11 cellular contexts compared by ENCODE assay signal in genomic region chr14:24203249-24203886, GRCh38. TPM values are rescaled to one million over a fixed set of nuclear protein-coding genes. Genes with fewer than 3 reads are reported as not detected.
DNase-seq lines count a peak whose midpoint lies in the region; ATAC-seq, FAIRE-seq and TF ChIP-seq lines count a peak whose summit lies in the region.
"Not testable (repeated sequence)": the region's sequence is repeated elsewhere in the genome, so short reads cannot be mapped to it uniquely, and the experiment has no call there.
"Had no signal": no experiment of that assay in that cellular context is flagged by ENCODE, and none has a peak within 500 bp of the region (broad histone marks: within the 10 kb centered on the region; RNA-seq: fewer than 3 reads in every experiment).

No MANE protein-coding gene starts in this region.

- not testable (repeated sequence) for H3K9me3 ChIP-seq in H9 (ENCODE audit: control insufficient read depth, low read depth, low read length); T-helper 17 cell (ENCODE audit: control insufficient read depth, low read length, poor library complexity, severe bottlenecking); HepG2 (ENCODE audit: low read length)

- not testable (repeated sequence) for H3K79me1 ChIP-seq in H9 (ENCODE audit: insufficient read depth, low read depth, low read length, poor library complexity, severe bottlenecking)

- not testable (repeated sequence) for H4K20me1 ChIP-seq in H9 (ENCODE audit: control insufficient read depth, insufficient read depth, insufficient read length); HepG2 (ENCODE audit: insufficient read depth, low read length)

- H3K4me3 Mint-ChIP-seq in H9 (peak overlapping the region; percentile 28 to 52; a peak in 3 of 5 replicates), T-helper 17 cell (peak overlapping the region; percentile 37), endothelial cell (ENCODE audit: unreplicated experiment) (peak overlapping the region; percentile 16)
- not testable (repeated sequence) for H3K4me3 Mint-ChIP-seq in activated T-helper 1 cell treated with anti-CD3 and anti-CD28 coated beads, Interleukin-12 subunit alpha, Interleukin-12 subunit beta, Interleukin-2, Interleukin-4 antibody, amounts not matched to agents 30 ng/mL and 10 ng/mL and 1 ng/mL, durations not matched to agents 14 hours and 24 hours and 36 hours; central memory CD8-positive, alpha-beta T cell

- H3K23me2 ChIP-seq in H9 (ENCODE audit: insufficient read length, low read depth, low read length, poor library complexity, severe bottlenecking): not testable (repeated sequence)

- not testable (repeated sequence) for H3K4ac ChIP-seq in H9 (ENCODE audit: low read depth, low read length)

- not testable (repeated sequence) for H3T11ph ChIP-seq in H9 (ENCODE audit: low read length)

- peak overlapping the region; percentile 3 for H4K91ac ChIP-seq in H9 (ENCODE audit: insufficient read length, low read depth, low read length)

- H2AFZ ChIP-seq in H9 (ENCODE audit: low read length); HepG2 (ENCODE audit: low read length): not testable (repeated sequence)

- TF ChIP-seq RAD21 in HepG2 (CRISPR knock-in tag; IDR thresholded peaks at IDR 0.05): not testable (repeated sequence)

- H3K56ac ChIP-seq in H9 (ENCODE audit: insufficient read length, low read depth, low read length): not testable (repeated sequence)

- in situ Hi-C loops in HepG2 (cut with HindIII; ENCODE audit: extremely low pct_ligation_motif_present, low pct_unique_long_range_greater_than_20kb): not testable (repeated sequence)

- not testable (repeated sequence) for DNase-seq in H9; T-helper 17 cell; activated T-helper 1 cell treated with anti-CD3 and anti-CD28 coated beads, Interleukin-12 subunit alpha, Interleukin-12 subunit beta, Interleukin-2, Interleukin-4 antibody, amounts not matched to agents 30 ng/mL and 10 ng/mL and 1 ng/mL, durations not matched to agents 14 hours and 24 hours and 36 hours (ENCODE audit: low spot score); central memory CD8-positive, alpha-beta T cell (ENCODE audit: low spot score in 2 of 2); endothelial cell (ENCODE audit: low spot score); HepG2 (ENCODE audit: low spot score)

- H3K9me3 Mint-ChIP-seq in H9: peaks cover 8 to 15% of the 10 kb centered on the region in 2 experiments
- H3K9me3 Mint-ChIP-seq in activated T-helper 1 cell treated with anti-CD3 and anti-CD28 coated beads, Interleukin-12 subunit alpha, Interleukin-12 subunit beta, Interleukin-2, Interleukin-4 antibody, amounts not matched to agents 30 ng/mL and 10 ng/mL and 1 ng/mL, durations not matched to agents 14 hours and 24 hours and 36 hours; central memory CD8-positive, alpha-beta T cell; endothelial cell (ENCODE audit: unreplicated experiment): not testable (repeated sequence)

- not testable (repeated sequence) for H3K23ac ChIP-seq in H9 (ENCODE audit: insufficient read length, low read depth, low read length)

- H3K36me3 Mint-ChIP-seq in H9 (ENCODE audit: insufficient read depth in 1 of 3, low read depth in 3 of 3) (peaks cover 51 to 88% (median 81%) of the 10 kb centered on the region in 3 experiments), T-helper 17 cell (ENCODE audit: low read depth) (peaks cover 14% of the 10 kb centered on the region), endothelial cell (ENCODE audit: low read depth, unreplicated experiment) (peaks cover 50% of the 10 kb centered on the region)
- peaks cover 63% of the 10 kb centered on the region for H3K36me3 Mint-ChIP-seq in activated T-helper 1 cell treated with anti-CD3 and anti-CD28 coated beads, Interleukin-12 subunit alpha, Interleukin-12 subunit beta, Interleukin-2, Interleukin-4 antibody, amounts not matched to agents 30 ng/mL and 10 ng/mL and 1 ng/mL, durations not matched to agents 14 hours and 24 hours and 36 hours (ENCODE audit: low read depth)
- H3K36me3 Mint-ChIP-seq in central memory CD8-positive, alpha-beta T cell (ENCODE audit: insufficient read depth): peaks cover 34% of the 10 kb centered on the region

- peak overlapping the region; percentile 89 for H3K27ac ChIP-seq in H9 (ENCODE audit: insufficient read length, low read depth, low read length)
- H3K27ac ChIP-seq in HepG2 (ENCODE audit: extremely low read length, insufficient read depth, low read length): not testable (repeated sequence)

- CTCF ChIA-PET in HepG2 (lab: Yijun Ruan, JAX; ENCODE audit: low intra/inter-chr PET ratio, low total read pairs): not testable (repeated sequence)

- TF ChIP-seq EP300 in HepG2 (IDR thresholded peaks at IDR 0.05; ENCODE audit: low read depth in 2 of 2, low read length in 2 of 2); HepG2 (CRISPR knock-in tag; IDR thresholded peaks at IDR 0.05; ENCODE audit: borderline replicate concordance): not testable (repeated sequence)

- ATAC-seq in T-helper 17 cell; central memory CD8-positive, alpha-beta T cell (replicated peaks; ENCODE audit: extremely low read depth, poor library complexity, severe bottlenecking); HepG2: not testable (repeated sequence)

- not testable (repeated sequence) for H4K5ac ChIP-seq in H9 (ENCODE audit: insufficient read length, low read depth, low read length)

- H3K27me3 ChIP-seq in H9 (ENCODE audit: insufficient read depth, low read length); HepG2 (ENCODE audit: control insufficient read depth in 1 of 2, insufficient read depth in 2 of 2, low read length in 2 of 2): not testable (repeated sequence)

- H2BK120ac ChIP-seq in H9 (ENCODE audit: low read depth, low read length, poor library complexity, severe bottlenecking): not testable (repeated sequence)

- POLR2A ChIA-PET in HepG2 (lab: Yijun Ruan, JAX): interaction anchor here (0.7 to 2.9 kb wide), 10 partner anchors 8 to 277 kb away, joined by 3 to 23 read pairs (median 4); partner anchors contain the start of genes CHMP4A, DCAF11, EMC9 and IPO4

- not testable (repeated sequence) for H2BK12ac ChIP-seq in H9 (ENCODE audit: insufficient read length, low read depth, low read length)

- H2BK15ac ChIP-seq in H9 (ENCODE audit: low read depth, low read length): not testable (repeated sequence)

- intact Hi-C loops in activated T-helper 1 cell treated with anti-CD3 and anti-CD28 coated beads, Interleukin-12 subunit alpha, Interleukin-12 subunit beta, Interleukin-2, Interleukin-4 antibody, amounts not matched to agents 30 ng/mL and 10 ng/mL and 1 ng/mL, durations not matched to agents 14 hours and 24 hours and 36 hours (cut with micrococcal nuclease); HepG2 (cut with micrococcal nuclease; ENCODE audit: unreplicated experiment): not testable (repeated sequence)

- not testable (repeated sequence) for H2BK5ac ChIP-seq in H9 (ENCODE audit: insufficient read length, low read length)

- H3K4me1 ChIP-seq in H9 (ENCODE audit: insufficient read depth, low read length); HepG2 (ENCODE audit: insufficient read depth, low read length): not testable (repeated sequence)

- H3K4me3 ChIP-seq in HepG2 (replicated peaks in 1 of 3; ENCODE audit: insufficient read depth in 1 of 3, low read depth in 2 of 3, low read length in 3 of 3): not testable (repeated sequence)

- H4K8ac ChIP-seq in H9 (replicated peaks; ENCODE audit: insufficient read length, low read depth, low read length): not testable (repeated sequence)

- peaks cover 29 to 36% of the 10 kb centered on the region in 2 experiments; a peak in 4 of 5 replicates for H3K36me3 ChIP-seq in HepG2 (replicated peaks in 1 of 2; ENCODE audit: control insufficient read depth in 1 of 2, insufficient read depth in 2 of 2, low read length in 2 of 2)

- WGBS in H9 (ENCODE audit: extremely low coverage, insufficient read length, low lambda C conversion rate): no CpG with 5 or more reads among the region's 16 CpGs
- 98% methylated on average over 16 of the region's 16 CpGs for WGBS in HepG2 (ENCODE audit: low lambda C conversion rate)

- not testable (repeated sequence) for H3K9ac ChIP-seq in H9 (ENCODE audit: extremely low read depth, insufficient read length, low read length); HepG2 (ENCODE audit: insufficient read depth, low read depth, low read length)

- H3K18ac ChIP-seq in H9 (ENCODE audit: insufficient read length, low read depth, low read length): not testable (repeated sequence)

- H2AK5ac ChIP-seq in H9 (ENCODE audit: insufficient read length, low read length): not testable (repeated sequence)

- not testable (repeated sequence) for H3K27me3 Mint-ChIP-seq in H9 (ENCODE audit: low read depth); T-helper 17 cell; activated T-helper 1 cell treated with anti-CD3 and anti-CD28 coated beads, Interleukin-12 subunit alpha, Interleukin-12 subunit beta, Interleukin-2, Interleukin-4 antibody, amounts not matched to agents 30 ng/mL and 10 ng/mL and 1 ng/mL, durations not matched to agents 14 hours and 24 hours and 36 hours (ENCODE audit: insufficient read depth); central memory CD8-positive, alpha-beta T cell; endothelial cell (ENCODE audit: unreplicated experiment)

- not testable (repeated sequence) for BruUV-seq in HepG2 (replicated peaks; lab: Mats Ljungman, UMichigan)

- not testable (repeated sequence) for TF ChIP-seq POLR2A in HepG2 (IDR thresholded peaks at IDR 0.05; ENCODE audit: insufficient read depth in 1 of 2, low read depth in 2 of 2, low read length in 2 of 2)

- not testable (repeated sequence) for H2BK20ac ChIP-seq in H9 (ENCODE audit: low read depth, low read length, poor library complexity, severe bottlenecking)

- not testable (repeated sequence) for H3K79me2 ChIP-seq in H9 (ENCODE audit: insufficient read depth, low read length); HepG2 (ENCODE audit: insufficient read depth, low read length)

- FAIRE-seq in HepG2 (lab: Jason Lieb, UNC): not testable (repeated sequence)

- H3K14ac ChIP-seq in H9 (ENCODE audit: insufficient read depth, low read length): not testable (repeated sequence)

- not testable (repeated sequence) for TF ChIP-seq CTCF in H9 (conservative IDR thresholded peaks at IDR 0.05); endothelial cell (IDR thresholded peaks at IDR 0.05; ENCODE audit: unreplicated experiment); HepG2 (CRISPR knock-in tag; IDR thresholded peaks at IDR 0.05)

- H3K4me1 Mint-ChIP-seq in H9 (peaks cover 29 to 38% of the 10 kb centered on the region in 2 experiments), T-helper 17 cell (peaks cover 37% of the 10 kb centered on the region)
- peaks cover 38% of the 10 kb centered on the region for H3K4me1 Mint-ChIP-seq in activated T-helper 1 cell treated with anti-CD3 and anti-CD28 coated beads, Interleukin-12 subunit alpha, Interleukin-12 subunit beta, Interleukin-2, Interleukin-4 antibody, amounts not matched to agents 30 ng/mL and 10 ng/mL and 1 ng/mL, durations not matched to agents 14 hours and 24 hours and 36 hours (ENCODE audit: low read depth)
- H3K4me1 Mint-ChIP-seq in central memory CD8-positive, alpha-beta T cell: peaks cover 45% of the 10 kb centered on the region
- H3K4me1 Mint-ChIP-seq in endothelial cell (ENCODE audit: unreplicated experiment): not testable (repeated sequence)

- H3K4me2 ChIP-seq in H9 (ENCODE audit: insufficient read depth, insufficient read length, low read length): peak overlapping the region; percentile 26
- not testable (repeated sequence) for H3K4me2 ChIP-seq in HepG2 (ENCODE audit: low read depth, low read length)

- H3K27ac Mint-ChIP-seq in H9: peak overlapping the region; percentile 94 to 98 (median 95); a peak in 5 of 7 replicates
- H3K27ac Mint-ChIP-seq in T-helper 17 cell; endothelial cell (ENCODE audit: unreplicated experiment): not testable (repeated sequence)
- H3K27ac Mint-ChIP-seq in activated T-helper 1 cell treated with anti-CD3 and anti-CD28 coated beads, Interleukin-12 subunit alpha, Interleukin-12 subunit beta, Interleukin-2, Interleukin-4 antibody, amounts not matched to agents 30 ng/mL and 10 ng/mL and 1 ng/mL, durations not matched to agents 14 hours and 24 hours and 36 hours: peak overlapping the region; percentile 7
- peak overlapping the region; percentile 33 for H3K27ac Mint-ChIP-seq in central memory CD8-positive, alpha-beta T cell (ENCODE audit: low read depth)

RNA-seq across cellular contexts. Expression of gene TSSK4, which starts 2.1 kb away (rescaled TPM):
- total RNA-seq in H9 (2021): not detected in 2 replicates
- under 1 TPM; 0.27 to 0.55 TPM for total RNA-seq in T-helper 17 cell
- 0.42 and 0.49 TPM in 2 replicates for total RNA-seq in activated T-helper 1 cell treated with anti-CD3 and anti-CD28 coated beads, Interleukin-12 subunit alpha, Interleukin-12 subunit beta, Interleukin-2, Interleukin-4 antibody, amounts not matched to agents 30 ng/mL and 10 ng/mL and 1 ng/mL, durations not matched to agents 14 hours and 24 hours and 36 hours
- total RNA-seq in endothelial cell (ENCODE audit: unreplicated experiment): not detected
- 0.44 TPM in 1 of 2 replicates, not detected in the other for total RNA-seq in HepG2 (2016; rRNA removed; fragmentation: Illumina TruSeq; extraction: Trizol)
- total RNA-seq in HepG2 (2016; cell fraction: cytosol; rRNA removed; fragmentation: Illumina TruSeq; extraction: Trizol; ENCODE audit: low read depth): not detected in 2 replicates
- 0.19 TPM in 1 of 2 replicates, not detected in the other for total RNA-seq in HepG2 (2016; cell fraction: insoluble cytoplasmic fraction; rRNA removed; fragmentation: Illumina TruSeq; extraction: Trizol)
- total RNA-seq in HepG2 (2016; cell fraction: membrane; rRNA removed; fragmentation: Illumina TruSeq; extraction: Trizol): not detected in 2 replicates
- 0.78 TPM in 1 of 2 replicates, not detected in the other for total RNA-seq in HepG2 (2016; cell fraction: nucleus; rRNA removed; fragmentation: Illumina TruSeq; extraction: Trizol)
- 0.08 and 0.14 TPM in 2 replicates for polyA plus RNA-seq in HepG2 (2011; rRNA removed)
- 0.04 and 0.10 TPM in 2 replicates for polyA plus RNA-seq in HepG2 (2011; cell fraction: cytosol; rRNA removed)
- 1.0 and 1.1 TPM in 2 replicates for polyA plus RNA-seq in HepG2 (2011; cell fraction: nucleus; rRNA removed)
- 3.3 and 4.1 TPM in 2 replicates for polyA plus RNA-seq in HepG2 (2012)
- polyA plus RNA-seq in HepG2 (2016; cell fraction: cytosol; fragmentation: Illumina TruSeq; extraction: Trizol; ENCODE audit: low read depth): 0.21 TPM in 1 of 2 replicates, not detected in the other
- polyA plus RNA-seq in HepG2 (2016; cell fraction: insoluble cytoplasmic fraction; fragmentation: Illumina TruSeq; extraction: Trizol; ENCODE audit: low read depth): not detected in 2 replicates
- polyA plus RNA-seq in HepG2 (2016; cell fraction: membrane; fragmentation: Illumina TruSeq; extraction: Trizol; ENCODE audit: low read depth): 0.26 TPM in 1 of 2 replicates, not detected in the other
- not detected in 2 replicates for polyA plus RNA-seq in HepG2 (2016; cell fraction: nucleus; fragmentation: Illumina TruSeq; extraction: Trizol; ENCODE audit: insufficient read depth, low read depth)
- 1.7 and 2.4 TPM in 2 replicates for polyA minus RNA-seq in HepG2 (2011; rRNA and poly(A)+ RNA removed; ENCODE audit: low replicate concordance)
- not detected in 2 replicates for polyA minus RNA-seq in HepG2 (2011; cell fraction: cytosol; rRNA and poly(A)+ RNA removed)
- 3.2 and 5.0 TPM in 2 replicates for polyA minus RNA-seq in HepG2 (2011; cell fraction: nucleus; rRNA and poly(A)+ RNA removed)
- total RNA-seq: A172, G401, GM12878, H4, HT-29 had no signal

RNA-seq across cellular contexts. Expression of gene TM9SF1, which starts 8.1 kb away (rescaled TPM):
- total RNA-seq in H9 (2021) (31.6 and 31.8 TPM in 2 replicates), T-helper 17 cell (10 to 100 TPM; 22.3 to 22.6 TPM), endothelial cell (ENCODE audit: unreplicated experiment) (41.8 TPM), HepG2 (2016; rRNA removed; fragmentation: Illumina TruSeq; extraction: Trizol) (56.4 and 110 TPM in 2 replicates)
- 34.5 and 35.3 TPM in 2 replicates for total RNA-seq in activated T-helper 1 cell treated with anti-CD3 and anti-CD28 coated beads, Interleukin-12 subunit alpha, Interleukin-12 subunit beta, Interleukin-2, Interleukin-4 antibody, amounts not matched to agents 30 ng/mL and 10 ng/mL and 1 ng/mL, durations not matched to agents 14 hours and 24 hours and 36 hours
- total RNA-seq in HepG2 (2016; cell fraction: cytosol; rRNA removed; fragmentation: Illumina TruSeq; extraction: Trizol; ENCODE audit: low read depth): 19.9 and 23.1 TPM in 2 replicates
- total RNA-seq in HepG2 (2016; cell fraction: insoluble cytoplasmic fraction; rRNA removed; fragmentation: Illumina TruSeq; extraction: Trizol): 52.8 and 116 TPM in 2 replicates
- total RNA-seq in HepG2 (2016; cell fraction: membrane; rRNA removed; fragmentation: Illumina TruSeq; extraction: Trizol): 50.6 and 55.0 TPM in 2 replicates
- total RNA-seq in HepG2 (2016; cell fraction: nucleus; rRNA removed; fragmentation: Illumina TruSeq; extraction: Trizol): 105 and 124 TPM in 2 replicates
- 83.2 and 85.1 TPM in 2 replicates for polyA plus RNA-seq in HepG2 (2011; rRNA removed)
- 99.8 and 110 TPM in 2 replicates for polyA plus RNA-seq in HepG2 (2011; cell fraction: cytosol; rRNA removed)
- 60.5 and 61.2 TPM in 2 replicates for polyA plus RNA-seq in HepG2 (2011; cell fraction: nucleus; rRNA removed)
- polyA plus RNA-seq in HepG2 (2012): 37.9 and 82.6 TPM in 2 replicates
- polyA plus RNA-seq in HepG2 (2016; cell fraction: cytosol; fragmentation: Illumina TruSeq; extraction: Trizol; ENCODE audit: low read depth): 25.1 and 31.5 TPM in 2 replicates
- polyA plus RNA-seq in HepG2 (2016; cell fraction: insoluble cytoplasmic fraction; fragmentation: Illumina TruSeq; extraction: Trizol; ENCODE audit: low read depth): 44.2 and 50.2 TPM in 2 replicates
- polyA plus RNA-seq in HepG2 (2016; cell fraction: membrane; fragmentation: Illumina TruSeq; extraction: Trizol; ENCODE audit: low read depth): 32.9 and 38.1 TPM in 2 replicates
- 112 and 131 TPM in 2 replicates for polyA plus RNA-seq in HepG2 (2016; cell fraction: nucleus; fragmentation: Illumina TruSeq; extraction: Trizol; ENCODE audit: insufficient read depth, low read depth)
- 117 and 251 TPM in 2 replicates for polyA minus RNA-seq in HepG2 (2011; rRNA and poly(A)+ RNA removed; ENCODE audit: low replicate concordance)
- polyA minus RNA-seq in HepG2 (2011; cell fraction: cytosol; rRNA and poly(A)+ RNA removed): 36.8 and 39.3 TPM in 2 replicates
- polyA minus RNA-seq in HepG2 (2011; cell fraction: nucleus; rRNA and poly(A)+ RNA removed): 51.2 and 53.7 TPM in 2 replicates

RNA-seq across cellular contexts. Expression of gene CHMP4A, which starts 9.9 kb away (rescaled TPM):
- total RNA-seq in H9 (2021) (42.0 and 46.2 TPM in 2 replicates), T-helper 17 cell (10 to 100 TPM; 69.9 to 77.2 TPM), endothelial cell (ENCODE audit: unreplicated experiment) (34.3 TPM), HepG2 (2016; rRNA removed; fragmentation: Illumina TruSeq; extraction: Trizol) (113 and 140 TPM in 2 replicates)
- total RNA-seq in activated T-helper 1 cell treated with anti-CD3 and anti-CD28 coated beads, Interleukin-12 subunit alpha, Interleukin-12 subunit beta, Interleukin-2, Interleukin-4 antibody, amounts not matched to agents 30 ng/mL and 10 ng/mL and 1 ng/mL, durations not matched to agents 14 hours and 24 hours and 36 hours: 86.5 and 95.8 TPM in 2 replicates
- 66.3 and 72.6 TPM in 2 replicates for total RNA-seq in HepG2 (2016; cell fraction: cytosol; rRNA removed; fragmentation: Illumina TruSeq; extraction: Trizol; ENCODE audit: low read depth)
- total RNA-seq in HepG2 (2016; cell fraction: insoluble cytoplasmic fraction; rRNA removed; fragmentation: Illumina TruSeq; extraction: Trizol): 120 and 148 TPM in 2 replicates
- 67.1 and 67.8 TPM in 2 replicates for total RNA-seq in HepG2 (2016; cell fraction: membrane; rRNA removed; fragmentation: Illumina TruSeq; extraction: Trizol)
- total RNA-seq in HepG2 (2016; cell fraction: nucleus; rRNA removed; fragmentation: Illumina TruSeq; extraction: Trizol): 52.6 and 66.0 TPM in 2 replicates
- polyA plus RNA-seq in HepG2 (2011; rRNA removed): 80.8 and 83.6 TPM in 2 replicates
- polyA plus RNA-seq in HepG2 (2011; cell fraction: cytosol; rRNA removed): 85.1 and 105 TPM in 2 replicates
- 42.1 and 63.9 TPM in 2 replicates for polyA plus RNA-seq in HepG2 (2011; cell fraction: nucleus; rRNA removed)
- polyA plus RNA-seq in HepG2 (2012): 78.9 and 98.0 TPM in 2 replicates
- 64.7 and 70.4 TPM in 2 replicates for polyA plus RNA-seq in HepG2 (2016; cell fraction: cytosol; fragmentation: Illumina TruSeq; extraction: Trizol; ENCODE audit: low read depth)
- 255 and 256 TPM in 2 replicates for polyA plus RNA-seq in HepG2 (2016; cell fraction: insoluble cytoplasmic fraction; fragmentation: Illumina TruSeq; extraction: Trizol; ENCODE audit: low read depth)
- 60.9 and 64.0 TPM in 2 replicates for polyA plus RNA-seq in HepG2 (2016; cell fraction: membrane; fragmentation: Illumina TruSeq; extraction: Trizol; ENCODE audit: low read depth)
- 140 and 161 TPM in 2 replicates for polyA plus RNA-seq in HepG2 (2016; cell fraction: nucleus; fragmentation: Illumina TruSeq; extraction: Trizol; ENCODE audit: insufficient read depth, low read depth)
- 9.7 and 17.0 TPM in 2 replicates for polyA minus RNA-seq in HepG2 (2011; rRNA and poly(A)+ RNA removed; ENCODE audit: low replicate concordance)
- polyA minus RNA-seq in HepG2 (2011; cell fraction: cytosol; rRNA and poly(A)+ RNA removed): 7.5 and 11.3 TPM in 2 replicates
- 30.8 and 42.8 TPM in 2 replicates for polyA minus RNA-seq in HepG2 (2011; cell fraction: nucleus; rRNA and poly(A)+ RNA removed)

RNA-seq across cellular contexts. Expression of gene MDP1, which starts 12.5 kb away (rescaled TPM):
- 18.8 and 19.0 TPM in 2 replicates for total RNA-seq in H9 (2021)
- total RNA-seq in T-helper 17 cell: 1 to 10 TPM; 4.0 to 5.9 TPM
- 11.6 and 12.9 TPM in 2 replicates for total RNA-seq in activated T-helper 1 cell treated with anti-CD3 and anti-CD28 coated beads, Interleukin-12 subunit alpha, Interleukin-12 subunit beta, Interleukin-2, Interleukin-4 antibody, amounts not matched to agents 30 ng/mL and 10 ng/mL and 1 ng/mL, durations not matched to agents 14 hours and 24 hours and 36 hours
- total RNA-seq in endothelial cell (ENCODE audit: unreplicated experiment): 17.4 TPM
- total RNA-seq in HepG2 (2016; rRNA removed; fragmentation: Illumina TruSeq; extraction: Trizol): 48.7 and 66.0 TPM in 2 replicates
- total RNA-seq in HepG2 (2016; cell fraction: cytosol; rRNA removed; fragmentation: Illumina TruSeq; extraction: Trizol; ENCODE audit: low read depth): 27.9 and 34.0 TPM in 2 replicates
- total RNA-seq in HepG2 (2016; cell fraction: insoluble cytoplasmic fraction; rRNA removed; fragmentation: Illumina TruSeq; extraction: Trizol): 53.9 and 66.6 TPM in 2 replicates
- total RNA-seq in HepG2 (2016; cell fraction: membrane; rRNA removed; fragmentation: Illumina TruSeq; extraction: Trizol): 41.5 and 42.5 TPM in 2 replicates
- total RNA-seq in HepG2 (2016; cell fraction: nucleus; rRNA removed; fragmentation: Illumina TruSeq; extraction: Trizol): 27.7 and 28.0 TPM in 2 replicates
- polyA plus RNA-seq in HepG2 (2011; rRNA removed): 38.2 and 44.1 TPM in 2 replicates
- 35.9 and 43.6 TPM in 2 replicates for polyA plus RNA-seq in HepG2 (2011; cell fraction: cytosol; rRNA removed)
- 45.5 and 46.7 TPM in 2 replicates for polyA plus RNA-seq in HepG2 (2011; cell fraction: nucleus; rRNA removed)
- polyA plus RNA-seq in HepG2 (2012): 24.5 and 30.3 TPM in 2 replicates
- 24.6 and 32.2 TPM in 2 replicates for polyA plus RNA-seq in HepG2 (2016; cell fraction: cytosol; fragmentation: Illumina TruSeq; extraction: Trizol; ENCODE audit: low read depth)
- polyA plus RNA-seq in HepG2 (2016; cell fraction: insoluble cytoplasmic fraction; fragmentation: Illumina TruSeq; extraction: Trizol; ENCODE audit: low read depth): 50.1 and 54.2 TPM in 2 replicates
- polyA plus RNA-seq in HepG2 (2016; cell fraction: membrane; fragmentation: Illumina TruSeq; extraction: Trizol; ENCODE audit: low read depth): 30.8 and 33.7 TPM in 2 replicates
- 41.8 and 50.7 TPM in 2 replicates for polyA plus RNA-seq in HepG2 (2016; cell fraction: nucleus; fragmentation: Illumina TruSeq; extraction: Trizol; ENCODE audit: insufficient read depth, low read depth)
- polyA minus RNA-seq in HepG2 (2011; rRNA and poly(A)+ RNA removed; ENCODE audit: low replicate concordance): 10.6 and 24.5 TPM in 2 replicates
- polyA minus RNA-seq in HepG2 (2011; cell fraction: cytosol; rRNA and poly(A)+ RNA removed): 4.9 and 8.5 TPM in 2 replicates
- polyA minus RNA-seq in HepG2 (2011; cell fraction: nucleus; rRNA and poly(A)+ RNA removed): 19.6 and 23.2 TPM in 2 replicates

RNA-seq across cellular contexts. Expression of gene IPO4, which starts 14.8 kb away (rescaled TPM):
- total RNA-seq in H9 (2021) (114 and 116 TPM in 2 replicates), T-helper 17 cell (10 to 100 TPM; 46.6 to 47.3 TPM), endothelial cell (ENCODE audit: unreplicated experiment) (29.0 TPM), HepG2 (2016; rRNA removed; fragmentation: Illumina TruSeq; extraction: Trizol) (149 and 179 TPM in 2 replicates)
- total RNA-seq in activated T-helper 1 cell treated with anti-CD3 and anti-CD28 coated beads, Interleukin-12 subunit alpha, Interleukin-12 subunit beta, Interleukin-2, Interleukin-4 antibody, amounts not matched to agents 30 ng/mL and 10 ng/mL and 1 ng/mL, durations not matched to agents 14 hours and 24 hours and 36 hours: 106 and 107 TPM in 2 replicates
- 58.9 and 61.8 TPM in 2 replicates for total RNA-seq in HepG2 (2016; cell fraction: cytosol; rRNA removed; fragmentation: Illumina TruSeq; extraction: Trizol; ENCODE audit: low read depth)
- 119 and 190 TPM in 2 replicates for total RNA-seq in HepG2 (2016; cell fraction: insoluble cytoplasmic fraction; rRNA removed; fragmentation: Illumina TruSeq; extraction: Trizol)
- 54.8 and 63.8 TPM in 2 replicates for total RNA-seq in HepG2 (2016; cell fraction: membrane; rRNA removed; fragmentation: Illumina TruSeq; extraction: Trizol)
- total RNA-seq in HepG2 (2016; cell fraction: nucleus; rRNA removed; fragmentation: Illumina TruSeq; extraction: Trizol): 147 and 162 TPM in 2 replicates
- 37.4 and 39.0 TPM in 2 replicates for polyA plus RNA-seq in HepG2 (2011; rRNA removed)
- polyA plus RNA-seq in HepG2 (2011; cell fraction: cytosol; rRNA removed): 22.1 and 40.0 TPM in 2 replicates
- 186 and 239 TPM in 2 replicates for polyA plus RNA-seq in HepG2 (2011; cell fraction: nucleus; rRNA removed)
- polyA plus RNA-seq in HepG2 (2012): 42.9 and 46.8 TPM in 2 replicates
- polyA plus RNA-seq in HepG2 (2016; cell fraction: cytosol; fragmentation: Illumina TruSeq; extraction: Trizol; ENCODE audit: low read depth): 17.6 and 17.8 TPM in 2 replicates
- polyA plus RNA-seq in HepG2 (2016; cell fraction: insoluble cytoplasmic fraction; fragmentation: Illumina TruSeq; extraction: Trizol; ENCODE audit: low read depth): 88.5 and 118 TPM in 2 replicates
- 32.2 and 38.2 TPM in 2 replicates for polyA plus RNA-seq in HepG2 (2016; cell fraction: membrane; fragmentation: Illumina TruSeq; extraction: Trizol; ENCODE audit: low read depth)
- 185 and 227 TPM in 2 replicates for polyA plus RNA-seq in HepG2 (2016; cell fraction: nucleus; fragmentation: Illumina TruSeq; extraction: Trizol; ENCODE audit: insufficient read depth, low read depth)
- polyA minus RNA-seq in HepG2 (2011; rRNA and poly(A)+ RNA removed; ENCODE audit: low replicate concordance): 52.8 and 135 TPM in 2 replicates
- 34.0 and 43.7 TPM in 2 replicates for polyA minus RNA-seq in HepG2 (2011; cell fraction: cytosol; rRNA and poly(A)+ RNA removed)
- 176 and 190 TPM in 2 replicates for polyA minus RNA-seq in HepG2 (2011; cell fraction: nucleus; rRNA and poly(A)+ RNA removed)
